11 cellular contexts compared by ENCODE assay signal in genomic region chr20:51221791-51222408, GRCh38.
DNase-seq lines count a peak whose midpoint lies in the region; ATAC-seq and TF ChIP-seq lines count a peak whose summit lies in the region.
"Had no signal": no experiment of that assay in that cellular context is flagged by ENCODE, and none has a peak within 500 bp of the region (broad histone marks: within the 10 kb centered on the region; RNA-seq: fewer than 3 reads in every experiment).

No MANE protein-coding gene starts in this region.

- peaks cover 61% of the 10 kb centered on the region for H3K27me3 Mint-ChIP-seq in stimulated activated naive CD8-positive, alpha-beta T cell treated with anti-CD3 and anti-CD28 coated beads, Interleukin-15, amount 100 ng/mL, for 72 hours
- peaks cover 37 to 46% of the 10 kb centered on the region in 2 donors for H3K27me3 Mint-ChIP-seq in stimulated activated naive B cell treated with anti-CD40 and anti-IgM and Interleukin-4, amounts not matched to agents 10 μg/mL and 1 μg/mL and 100 μg/mL, for 72 hours

- no peak for TF ChIP-seq CTCF in fibroblast of villous mesenchyme (IDR thresholded peaks at IDR 0.05; ENCODE audit: insufficient read depth, low read depth, low read length)

- H3K9me3 ChIP-seq in SK-N-MC (ENCODE audit: low read depth, low read length), result no peaks in the 10 kb centered on the region

- H3K9ac ChIP-seq in SK-N-MC (ENCODE audit: insufficient read length), result peak overlapping the region; percentile 54

- H3K9me3 Mint-ChIP-seq in stimulated activated naive CD8-positive, alpha-beta T cell treated with anti-CD3 and anti-CD28 coated beads, Interleukin-15, amount 100 ng/mL, for 72 hours, result peaks cover 5 to 8% of the 10 kb centered on the region in 2 donors
- peaks cover 9 to 14% of the 10 kb centered on the region in 2 donors for H3K9me3 Mint-ChIP-seq in stimulated activated naive B cell treated with anti-CD40 and anti-IgM and Interleukin-4, amounts not matched to agents 10 μg/mL and 1 μg/mL and 100 μg/mL, for 72 hours

- H3K36me3 ChIP-seq in SK-N-MC (ENCODE audit: insufficient read depth, low read length), result no peaks in the 10 kb centered on the region
- H3K36me3 ChIP-seq: heart left ventricle had no signal

- peaks cover 21% of the 10 kb centered on the region for H3K4me1 Mint-ChIP-seq in stimulated activated naive CD8-positive, alpha-beta T cell treated with anti-CD3 and anti-CD28 coated beads, Interleukin-15, amount 100 ng/mL, for 72 hours
- H3K4me1 Mint-ChIP-seq in stimulated activated naive B cell treated with anti-CD40 and anti-IgM and Interleukin-4, amounts not matched to agents 10 μg/mL and 1 μg/mL and 100 μg/mL, for 72 hours, result peaks cover 13 to 17% of the 10 kb centered on the region in 2 donors

- intact Hi-C loops in sciatic nerve (cut with DNase I), result no loop called here

- no peak overlapping the region for H3K27ac Mint-ChIP-seq in stimulated activated naive CD8-positive, alpha-beta T cell treated with anti-CD3 and anti-CD28 coated beads, Interleukin-15, amount 100 ng/mL, for 72 hours
- no peak overlapping the region for H3K27ac Mint-ChIP-seq in stimulated activated naive B cell treated with anti-CD40 and anti-IgM and Interleukin-4, amounts not matched to agents 10 μg/mL and 1 μg/mL and 100 μg/mL, for 72 hours

- peak overlapping the region; percentile 66; the same call in 1 of the 2 replicates for H3K27ac ChIP-seq in SK-N-MC
- H3K27ac ChIP-seq: heart left ventricle had no signal

- no peak for ATAC-seq in stimulated activated naive CD8-positive, alpha-beta T cell treated with anti-CD3 and anti-CD28 coated beads, Interleukin-15, amount 100 ng/mL, for 72 hours
- no peak for ATAC-seq in GM21529 (IDR thresholded peaks at IDR 0.05; ENCODE audit: unreplicated experiment)
- ATAC-seq in sciatic nerve, result no peak
- no peak for ATAC-seq in stimulated activated naive B cell treated with anti-CD40 and anti-IgM and Interleukin-4, amounts not matched to agents 10 μg/mL and 1 μg/mL and 100 μg/mL, for 72 hours (replicated peaks)
- ATAC-seq: Right ventricle myocardium inferior had no signal

- peak; percentile 61 for DNase-seq in SIG-M5 treated with dmso at 0.1 percent for 504 hours (lab: John Stamatoyannopoulos, UW; ENCODE audit: unreplicated experiment)
- DNase-seq in SIG-M5 (lab: John Stamatoyannopoulos, UW), result no peak
- peak; percentile 20 for DNase-seq in SK-N-MC (ENCODE audit: low read depth, low spot score)
- peak; percentile 8 for DNase-seq in fibroblast of villous mesenchyme (ENCODE audit: low read depth)
- DNase-seq in stimulated activated naive CD8-positive, alpha-beta T cell treated with anti-CD3 and anti-CD28 coated beads, Interleukin-15, amount 100 ng/mL, for 72 hours, result no peak
- DNase-seq in sciatic nerve (ENCODE audit: low spot score), result no peak
- DNase-seq in stimulated activated naive B cell treated with anti-CD40 and anti-IgM and Interleukin-4, amounts not matched to agents 10 μg/mL and 1 μg/mL and 100 μg/mL, for 72 hours, result no peak
- DNase-seq: heart left ventricle had no signal

- H3K36me3 Mint-ChIP-seq in stimulated activated naive B cell treated with anti-CD40 and anti-IgM and Interleukin-4, amounts not matched to agents 10 μg/mL and 1 μg/mL and 100 μg/mL, for 72 hours, result peaks cover 5 to 7% of the 10 kb centered on the region in 2 donors

- H3K4me3 ChIP-seq in SK-N-MC (peak overlapping the region; percentile 25; the same call in 1 of the 2 replicates), fibroblast of villous mesenchyme (ENCODE audit: low read depth, low read length) (no peak overlapping the region)
- H3K4me3 ChIP-seq: heart left ventricle, skin epidermis had no signal

- H3K4me3 Mint-ChIP-seq in stimulated activated naive CD8-positive, alpha-beta T cell treated with anti-CD3 and anti-CD28 coated beads, Interleukin-15, amount 100 ng/mL, for 72 hours, result peak overlapping the region; percentile 7 to 29
- no peak overlapping the region for H3K4me3 Mint-ChIP-seq in stimulated activated naive B cell treated with anti-CD40 and anti-IgM and Interleukin-4, amounts not matched to agents 10 μg/mL and 1 μg/mL and 100 μg/mL, for 72 hours

Comparison
In these comparisons a context has a peak if more than half of its experiments do, and no peak if none do; other contexts are left out.
1. DNase-seq: peak in SIG-M5 treated with dmso at 0.1 percent for 504 hours (single experiment), SK-N-MC (single experiment) and fibroblast of villous mesenchyme (single experiment); none in SIG-M5 (single experiment), stimulated activated naive CD8-positive, alpha-beta T cell treated with anti-CD3 and anti-CD28 coated beads, Interleukin-15, amount 100 ng/mL, for 72 hours (0 of 2), sciatic nerve (single experiment) and stimulated activated naive B cell treated with anti-CD40 and anti-IgM and Interleukin-4, amounts not matched to agents 10 μg/mL and 1 μg/mL and 100 μg/mL, for 72 hours (single experiment).
2. H3K4me3 Mint-ChIP-seq: peak in stimulated activated naive CD8-positive, alpha-beta T cell treated with anti-CD3 and anti-CD28 coated beads, Interleukin-15, amount 100 ng/mL, for 72 hours (2 of 2); none in stimulated activated naive B cell treated with anti-CD40 and anti-IgM and Interleukin-4, amounts not matched to agents 10 μg/mL and 1 μg/mL and 100 μg/mL, for 72 hours (0 of 2).